ENCODE assay signal across 1 cellular context in genomic region chr18:49447810-49448745, GRCh38.
A peak's percentile ranks its signal among the peaks of the same experiment; 100 is the strongest.
TF ChIP-seq lines count a peak whose summit lies in the region.

No MANE protein-coding gene starts in this region.

TF ChIP-seq in HEK293, 187 proteins besides CTCF, POLR2A, EP300 and RAD21 (continued from another document):
- peak; percentile 88; the same call in 1 of the 2 replicates for TF ChIP-seq ZNF280D (tag by site-specific recombination; IDR thresholded peaks at IDR 0.05)
- TF ChIP-seq TRIM28 (IDR thresholded peaks at IDR 0.05; ENCODE audit: borderline replicate concordance, low read length), result no peak
- no peak for TF ChIP-seq ZSCAN23 (tag by site-specific recombination; IDR thresholded peaks at IDR 0.05)
- no peak for TF ChIP-seq AEBP2 (tag by site-specific recombination; IDR thresholded peaks at IDR 0.05; ENCODE audit: borderline replicate concordance)
- peak; percentile 68; the same call in 1 of the 2 replicates for TF ChIP-seq ZNF2 (tag by site-specific recombination; IDR thresholded peaks at IDR 0.05)
TF ChIP-seq in HEK293: peak in this region for 9.
